ENCODE assay signal across 9 cellular contexts in genomic region chr3:76463501-76463900, GRCh38.
"Had no signal": no experiment of that assay in that cellular context is flagged by ENCODE, and none has a peak within 500 bp of the region (broad histone marks: within the 10 kb centered on the region; RNA-seq: fewer than 3 reads in every experiment).

No MANE protein-coding gene starts in this region.

- DNase-seq: GM23248, GOT3, H7, H9, HCEC 1CT, HFFc6 had no signal

- H3K27ac Mint-ChIP-seq: GM23338, H9, HFFc6 had no signal

- H3K9ac ChIP-seq: GM23248 had no signal

- H3K9me3 ChIP-seq: HAP-1 had no signal

- H3K9me3 Mint-ChIP-seq: GM23338, H9 had no signal

- ATAC-seq: GM23338, HCT116 had no signal

- H3K36me3 ChIP-seq: HAP-1 had no signal

- H3K4me3 ChIP-seq: GM23248, GM23338, HAP-1 had no signal

- H3K4me2 ChIP-seq: GM23338 had no signal

- H3K4me3 Mint-ChIP-seq: GM23338, H9, HFFc6 had no signal

- H3K4me1 Mint-ChIP-seq: GM23338, H9 had no signal

- H3K4me1 ChIP-seq: HAP-1 had no signal

- H3K27ac ChIP-seq: GM23248 had no signal
